18 cellular contexts compared by ENCODE assay signal in genomic region chr6:4928426-4928825, GRCh38.
DNase-seq lines count a peak whose midpoint lies in the region; ATAC-seq, FAIRE-seq and TF ChIP-seq lines count a peak whose summit lies in the region.
"Had no signal": no experiment of that assay in that cellular context is flagged by ENCODE, and none has a peak within 500 bp of the region (broad histone marks: within the 10 kb centered on the region; RNA-seq: fewer than 3 reads in every experiment).

No MANE protein-coding gene starts in this region.

- no peak for TF ChIP-seq POLR2A in gastroesophageal sphincter (IDR thresholded peaks at IDR 0.05)

- H3K9me3 Mint-ChIP-seq in activated T-cell treated with anti-CD3 and anti-CD28 coated beads, Interleukin-2, amount 50 U/mL, for 72 hours: no peaks in the 10 kb centered on the region
- H3K9me3 Mint-ChIP-seq in stimulated activated effector memory CD8-positive, alpha-beta T cell treated with anti-CD3 and anti-CD28 coated beads, Interleukin-12 subunit alpha, Interleukin-12 subunit beta, amount 100 ng/mL, for 72 hours: no peaks in the 10 kb centered on the region
- H3K9me3 Mint-ChIP-seq: activated B cell treated with CpG ODN at 0.5 μM for 24 hours; effector memory CD8-positive, alpha-beta T cell had no signal

- no peaks in the 10 kb centered on the region for H3K9me3 ChIP-seq in gastroesophageal sphincter
- H3K9me3 ChIP-seq: lower lobe of right lung had no signal

- H3K27ac Mint-ChIP-seq in activated T-cell treated with anti-CD3 and anti-CD28 coated beads, Interleukin-2, amount 50 U/mL, for 72 hours: peak overlapping the region; percentile 68
- H3K27ac Mint-ChIP-seq in stimulated activated effector memory CD8-positive, alpha-beta T cell treated with anti-CD3 and anti-CD28 coated beads, Interleukin-12 subunit alpha, Interleukin-12 subunit beta, amount 100 ng/mL, for 72 hours: no peak overlapping the region
- H3K27ac Mint-ChIP-seq: activated B cell treated with CpG ODN at 0.5 μM for 24 hours; effector memory CD8-positive, alpha-beta T cell had no signal

- no peaks in the 10 kb centered on the region for H3K27me3 Mint-ChIP-seq in activated T-cell treated with anti-CD3 and anti-CD28 coated beads, Interleukin-2, amount 50 U/mL, for 72 hours (ENCODE audit: low read depth)
- H3K27me3 Mint-ChIP-seq: activated B cell treated with CpG ODN at 0.5 μM for 24 hours; effector memory CD8-positive, alpha-beta T cell had no signal

- WGBS in gastroesophageal sphincter (ENCODE audit: low coverage in 1 of 2), 2 donors: 75 to 96% methylated on average over 3 of the region's 3 CpGs

- H3K4me1 Mint-ChIP-seq in activated T-cell treated with anti-CD3 and anti-CD28 coated beads, Interleukin-2, amount 50 U/mL, for 72 hours (ENCODE audit: low read depth): peaks cover 44% of the 10 kb centered on the region
- H3K4me1 Mint-ChIP-seq in stimulated activated effector memory CD8-positive, alpha-beta T cell treated with anti-CD3 and anti-CD28 coated beads, Interleukin-12 subunit alpha, Interleukin-12 subunit beta, amount 100 ng/mL, for 72 hours: peaks cover 59% of the 10 kb centered on the region

- peak; percentile 53 to 60 for ATAC-seq in activated T-cell treated with anti-CD3 and anti-CD28 coated beads, Interleukin-2, amount 50 U/mL, for 72 hours (replicated peaks in 1 of 2)
- peak; percentile 80 for ATAC-seq in stimulated activated effector memory CD8-positive, alpha-beta T cell treated with anti-CD3 and anti-CD28 coated beads, Interleukin-12 subunit alpha, Interleukin-12 subunit beta, amount 100 ng/mL, for 72 hours
- ATAC-seq in gastroesophageal sphincter: no peak
- ATAC-seq: effector memory CD8-positive, alpha-beta T cell; lower lobe of right lung had no signal

- H3K36me3 ChIP-seq in gastroesophageal sphincter: no peaks in the 10 kb centered on the region
- H3K36me3 ChIP-seq: lower lobe of right lung had no signal

- no peak overlapping the region for H3K4me3 ChIP-seq in gastroesophageal sphincter
- H3K4me3 ChIP-seq: lower lobe of right lung had no signal

- no peak overlapping the region for H3K27ac ChIP-seq in gastroesophageal sphincter
- H3K27ac ChIP-seq: lower lobe of right lung had no signal

- TF ChIP-seq EP300 in gastroesophageal sphincter (IDR thresholded peaks at IDR 0.05): no peak

- no peaks in the 10 kb centered on the region for H3K27me3 ChIP-seq in gastroesophageal sphincter

- H3K36me3 Mint-ChIP-seq in activated T-cell treated with anti-CD3 and anti-CD28 coated beads, Interleukin-2, amount 50 U/mL, for 72 hours (ENCODE audit: insufficient read depth in 2 of 2): no peaks in the 10 kb centered on the region
- H3K36me3 Mint-ChIP-seq in stimulated activated effector memory CD8-positive, alpha-beta T cell treated with anti-CD3 and anti-CD28 coated beads, Interleukin-12 subunit alpha, Interleukin-12 subunit beta, amount 100 ng/mL, for 72 hours: peaks cover 6% of the 10 kb centered on the region

- no peak for TF ChIP-seq CTCF in gastroesophageal sphincter (IDR thresholded peaks at IDR 0.05)

- no peak for DNase-seq in activated T-cell treated with anti-CD3 and anti-CD28 coated beads, Interleukin-2, amount 50 U/mL, for 72 hours
- no peak for DNase-seq in activated T-cell treated with anti-CD3 and anti-CD28 coated beads, Interleukin-2, amount 50 U/mL, for 1 hour
- DNase-seq in OCI-M2 (lab: John Stamatoyannopoulos, UW; ENCODE audit: unreplicated experiment) (peak; percentile 30), AG20443 (ENCODE audit: low spot score) (no peak), HK-2 (ENCODE audit: unreplicated experiment) (no peak)
- no peak for DNase-seq in stimulated activated effector memory CD8-positive, alpha-beta T cell treated with anti-CD3 and anti-CD28 coated beads, Interleukin-12 subunit alpha, Interleukin-12 subunit beta, amount 100 ng/mL, for 72 hours (ENCODE audit: low spot score in 2 of 2)
- DNase-seq: activated B cell treated with CpG ODN at 0.5 μM for 24 hours; aorta; effector memory CD8-positive, alpha-beta T cell; hippocampal formation; lower lobe of right lung; NCI-H1694 had no signal

- H3K4me3 Mint-ChIP-seq in activated T-cell treated with anti-CD3 and anti-CD28 coated beads, Interleukin-2, amount 50 U/mL, for 72 hours: no peak overlapping the region
- H3K4me3 Mint-ChIP-seq in stimulated activated effector memory CD8-positive, alpha-beta T cell treated with anti-CD3 and anti-CD28 coated beads, Interleukin-12 subunit alpha, Interleukin-12 subunit beta, amount 100 ng/mL, for 72 hours: no peak overlapping the region
- H3K4me3 Mint-ChIP-seq: activated B cell treated with CpG ODN at 0.5 μM for 24 hours; effector memory CD8-positive, alpha-beta T cell had no signal

- H3K4me1 ChIP-seq in gastroesophageal sphincter: peaks cover 0 to 38% (median 5%) of the 10 kb centered on the region in 3 donors

- FAIRE-seq in endometrium (lab: Jason Lieb, UNC): peak; percentile 66
- FAIRE-seq: A204.1, D721Med, GM12891, GM19239 had no signal
